ENCODE assay signal across 14 cellular contexts in genomic region chr12:68455676-68456345, GRCh38.
A peak's percentile ranks its signal among the peaks of the same experiment; 100 is the strongest.
DNase-seq lines count a peak whose midpoint lies in the region; ATAC-seq lines count a peak whose summit lies in the region.
"Had no signal": no experiment of that assay in that cellular context is flagged by ENCODE, and none has a peak within 500 bp of the region (broad histone marks: within the 10 kb centered on the region; RNA-seq: fewer than 3 reads in every experiment).

No MANE protein-coding gene starts in this region.

- POLR2A ChIA-PET in naive thymus-derived CD8-positive, alpha-beta T cell (lab: Charles Lee), result interaction anchor here (0.6 to 1.4 kb wide), 4 partner anchors 17 to 155 kb away, joined by 3 to 5 read pairs (median 3); partner anchors contain the start of gene RAP1B

- H3K9me3 Mint-ChIP-seq in activated naive CD8-positive, alpha-beta T cell (ENCODE audit: low read depth), result no peaks in the 10 kb centered on the region
- H3K9me3 Mint-ChIP-seq in naive thymus-derived CD8-positive, alpha-beta T cell, result peaks cover 0 to 4% (median 0%) of the 10 kb centered on the region in 9 donors

- peak; percentile 41 to 49 for ATAC-seq in naive thymus-derived CD8-positive, alpha-beta T cell
- ATAC-seq in activated CD4-positive, CD25-positive, alpha-beta regulatory T cell treated with anti-CD3 and anti-CD28 coated beads, Interleukin-2, amount 50 U/mL, for 24 hours, result no peak
- ATAC-seq: gastroesophageal sphincter had no signal

- peaks cover 3% of the 10 kb centered on the region for H3K36me3 Mint-ChIP-seq in activated naive CD8-positive, alpha-beta T cell
- H3K36me3 Mint-ChIP-seq in naive thymus-derived CD8-positive, alpha-beta T cell, result no peaks in the 10 kb centered on the region

- no peaks in the 10 kb centered on the region for H3K27me3 Mint-ChIP-seq in activated naive CD8-positive, alpha-beta T cell
- H3K27me3 Mint-ChIP-seq in naive thymus-derived CD8-positive, alpha-beta T cell, result no peaks in the 10 kb centered on the region

- peaks cover 65% of the 10 kb centered on the region for H3K4me1 Mint-ChIP-seq in activated naive CD8-positive, alpha-beta T cell (ENCODE audit: low read depth)
- peaks cover 39 to 77% (median 66%) of the 10 kb centered on the region in 4 donors for H3K4me1 Mint-ChIP-seq in naive thymus-derived CD8-positive, alpha-beta T cell

- peak; percentile 18 for DNase-seq in NOMO-1 treated with dmso at 0.1 percent for 144 hours (lab: John Stamatoyannopoulos, UW; ENCODE audit: unreplicated experiment)
- DNase-seq in NOMO-1 (lab: John Stamatoyannopoulos, UW; ENCODE audit: unreplicated experiment in 2 of 2), result no peak
- DNase-seq in HT1080 (ENCODE audit: low read depth), result peak; percentile 37
- DNase-seq in naive thymus-derived CD8-positive, alpha-beta T cell, result peak in 1 of 10 donors; percentile 12
- DNase-seq in central memory CD4-positive, alpha-beta T cell, result no peak
- DNase-seq in EL, result no peak
- DNase-seq: brain microvascular endothelial cell, GOT3, NCI-H510A, T1000 had no signal

- peak overlapping the region; percentile 72 for H3K27ac Mint-ChIP-seq in activated naive CD8-positive, alpha-beta T cell
- H3K27ac Mint-ChIP-seq in naive thymus-derived CD8-positive, alpha-beta T cell, result peak overlapping the region; percentile 60 to 89 (median 81)

- H3K4me3 Mint-ChIP-seq in activated naive CD8-positive, alpha-beta T cell, result no peak overlapping the region
- H3K4me3 Mint-ChIP-seq in naive thymus-derived CD8-positive, alpha-beta T cell, result peak overlapping the region in 8 of 10 donors; percentile 27 to 72 (median 50)
- H3K4me3 Mint-ChIP-seq: neural crest cell had no signal

Comparison
In these comparisons a context has a peak if more than half of its experiments do, and no peak if none do; other contexts are left out.
1. DNase-seq: peak in NOMO-1 treated with dmso at 0.1 percent for 144 hours (single experiment) and HT1080 (single experiment); none in NOMO-1 (0 of 2), central memory CD4-positive, alpha-beta T cell (single experiment) and EL (single experiment).
2. ATAC-seq: peak in naive thymus-derived CD8-positive, alpha-beta T cell (2 of 2); none in activated CD4-positive, CD25-positive, alpha-beta regulatory T cell treated with anti-CD3 and anti-CD28 coated beads, Interleukin-2, amount 50 U/mL, for 24 hours (0 of 2).